ENCODE assay signal across 1 cellular context in genomic region chr10:124349231-124349992, GRCh38.
TF ChIP-seq lines count a peak whose summit lies in the region.

No MANE protein-coding gene starts in this region.

TF ChIP-seq in H1, 55 proteins besides CTCF, POLR2A, EP300 and RAD21:
- TF ChIP-seq HDAC6 (IDR thresholded peaks at IDR 0.05; ENCODE audit: low read depth, low read length) (no peak), SAP30 (IDR thresholded peaks at IDR 0.05; ENCODE audit: insufficient read depth, insufficient replicate concordance, low read length) (no peak), ATF3 (IDR thresholded peaks at IDR 0.05; ENCODE audit: insufficient read depth, low read depth, low read length) (no peak), SIX5 (IDR thresholded peaks at IDR 0.05; ENCODE audit: low read depth, low read length) (no peak), PHF8 (conservative IDR thresholded peaks at IDR 0.05; ENCODE audit: low read depth, low read length) (no peak)
